ENCODE assay signal across 8 cellular contexts in genomic region chr12:26113194-26113654, GRCh38. TPM values are rescaled to one million over a fixed set of nuclear protein-coding genes. Genes with fewer than 3 reads are reported as not detected.
DNase-seq lines count a peak whose midpoint lies in the region; ATAC-seq and TF ChIP-seq lines count a peak whose summit lies in the region.

No MANE protein-coding gene starts in this region.

- H3K27me3 ChIP-seq in HUES48 (ENCODE audit: control insufficient read depth, insufficient read depth, low read length) (peaks cover 35% of the 10 kb centered on the region), SJCRH30 (no peaks in the 10 kb centered on the region), right atrium auricular region (no peaks in the 10 kb centered on the region), smooth muscle cell (ENCODE audit: low read depth) (no peaks in the 10 kb centered on the region), brain microvascular endothelial cell (replicated peaks) (no peaks in the 10 kb centered on the region)

- WGBS in smooth muscle cell (ENCODE audit: low lambda C conversion rate) = 4% methylated on average over 6 of the region's 6 CpGs

- H3K9me3 ChIP-seq in HUES48 (ENCODE audit: control insufficient read depth, insufficient read depth, low read length) (no peaks in the 10 kb centered on the region), SJCRH30 (replicated peaks) (no peaks in the 10 kb centered on the region), right atrium auricular region (no peaks in the 10 kb centered on the region), smooth muscle cell (replicated peaks; ENCODE audit: low read depth) (no peaks in the 10 kb centered on the region)

- in situ Hi-C loops in brain microvascular endothelial cell (cut with HindIII; ENCODE audit: low pct_ligation_motif_present, low sequenced_read_pairs) = loop anchor here (25.0 kb wide), 1 partner anchor 524 kb away; no protein-coding TSS in a partner anchor

- H3K27ac ChIP-seq in HUES48 (ENCODE audit: low read depth, low read length) = peak overlapping the region; percentile 93
- peak overlapping the region; percentile 86 for H3K27ac ChIP-seq in SJCRH30
- H3K27ac ChIP-seq in right atrium auricular region = peak overlapping the region; percentile 94 to 97
- H3K27ac ChIP-seq in smooth muscle cell (ENCODE audit: low read depth) = peak overlapping the region; percentile 90
- H3K27ac ChIP-seq in brain microvascular endothelial cell = no peak overlapping the region

- peaks cover 51% of the 10 kb centered on the region for H3K4me1 ChIP-seq in HUES48 (ENCODE audit: control insufficient read depth, insufficient read depth, low read length)
- peaks cover 8% of the 10 kb centered on the region; the same call in 1 of the 2 replicates for H3K4me1 ChIP-seq in SJCRH30
- H3K4me1 ChIP-seq in right atrium auricular region = peaks cover 0 to 49% of the 10 kb centered on the region in 2 donors
- peaks cover 11% of the 10 kb centered on the region for H3K4me1 ChIP-seq in smooth muscle cell (ENCODE audit: low read depth)

- ATAC-seq in HG03342 (IDR thresholded peaks at IDR 0.05; ENCODE audit: unreplicated experiment) = no peak
- no peak for ATAC-seq in HG02870 (IDR thresholded peaks at IDR 0.05; ENCODE audit: unreplicated experiment)

- H3K9ac ChIP-seq in HUES48 (ENCODE audit: low read depth, low read length) = peak overlapping the region; percentile 74
- H3K9ac ChIP-seq in smooth muscle cell (ENCODE audit: low read depth) = peak overlapping the region; percentile 82

- H3K79me2 ChIP-seq in smooth muscle cell (ENCODE audit: low read depth) = no peaks in the 10 kb centered on the region

- peak overlapping the region; percentile 71 for H3K4me3 ChIP-seq in HUES48 (ENCODE audit: low read depth, low read length)
- peak overlapping the region; percentile 69 for H3K4me3 ChIP-seq in SJCRH30
- H3K4me3 ChIP-seq in right atrium auricular region = peak overlapping the region; percentile 21 to 57
- peak overlapping the region; percentile 60 for H3K4me3 ChIP-seq in smooth muscle cell
- no peak overlapping the region for H3K4me3 ChIP-seq in brain microvascular endothelial cell (ENCODE audit: low read depth, low read length)

- peaks cover 17% of the 10 kb centered on the region for H3F3A ChIP-seq in smooth muscle cell (ENCODE audit: low read depth)

- TF ChIP-seq CTCF in right atrium auricular region (IDR thresholded peaks at IDR 0.05) = no peak
- TF ChIP-seq CTCF in smooth muscle cell (IDR thresholded peaks at IDR 0.05; ENCODE audit: borderline replicate concordance, insufficient read depth, poor library complexity, severe bottlenecking) = no peak
- TF ChIP-seq CTCF in brain microvascular endothelial cell (IDR thresholded peaks at IDR 0.05; ENCODE audit: low read depth, low read length, missing control alignments) = no peak

- peak in 1 of 2 experiments; percentile 36 for DNase-seq in SJCRH30
- DNase-seq in right atrium auricular region (ENCODE audit: low spot score) = no peak
- no peak for DNase-seq in smooth muscle cell (lab: John Stamatoyannopoulos, UW; ENCODE audit: unreplicated experiment)
- no peak for DNase-seq in brain microvascular endothelial cell
- no peak for DNase-seq in NOMO-1 treated with dmso at 0.1 percent for 144 hours (lab: John Stamatoyannopoulos, UW; ENCODE audit: unreplicated experiment)

- H2AFZ ChIP-seq in smooth muscle cell (ENCODE audit: low read depth) = peak overlapping the region; percentile 78

- H4K20me1 ChIP-seq in smooth muscle cell (ENCODE audit: low read depth) = no peaks in the 10 kb centered on the region

- no peaks in the 10 kb centered on the region for H3K36me3 ChIP-seq in HUES48 (ENCODE audit: control insufficient read depth, insufficient read depth, low read length)
- H3K36me3 ChIP-seq in SJCRH30 = no peaks in the 10 kb centered on the region
- H3K36me3 ChIP-seq in right atrium auricular region = no peaks in the 10 kb centered on the region
- H3K36me3 ChIP-seq in smooth muscle cell (ENCODE audit: low read depth) = no peaks in the 10 kb centered on the region
- no peaks in the 10 kb centered on the region for H3K36me3 ChIP-seq in brain microvascular endothelial cell (replicated peaks)

- H3K4me2 ChIP-seq in smooth muscle cell = peak overlapping the region; percentile 84

RNA-seq across cellular contexts. Expression of gene BHLHE41, which starts 11.6 kb away (rescaled TPM):
- total RNA-seq in SJCRH30 (2014; rRNA removed; shearing (Covaris generic)) = 3.1 and 4.1 TPM in 2 replicates
- 10 to 100 TPM; 13.4 to 15.0 TPM for total RNA-seq in right atrium auricular region
- 4.4 and 6.0 TPM in 2 replicates for total RNA-seq in smooth muscle cell
- polyA plus RNA-seq in smooth muscle cell = 10.3 and 10.6 TPM in 2 replicates
